In genomic region chr21:39556176-39556575, GRCh38 we compare ENCODE assay signal across 18 cellular contexts. TPM values are rescaled to one million over a fixed set of nuclear protein-coding genes. Genes with fewer than 3 reads are reported as not detected.
DNase-seq lines count a peak whose midpoint lies in the region; ATAC-seq and TF ChIP-seq lines count a peak whose summit lies in the region.
"Had no signal": no experiment of that assay in that cellular context is flagged by ENCODE, and none has a peak within 500 bp of the region (broad histone marks: within the 10 kb centered on the region; RNA-seq: fewer than 3 reads in every experiment).

No MANE protein-coding gene starts in this region.

- H3K27ac ChIP-seq in substantia nigra (ENCODE audit: low read depth, low read length, poor library complexity, severe bottlenecking), result no peak overlapping the region
- H3K27ac ChIP-seq in CD8-positive, alpha-beta T cell (ENCODE audit: low read depth, low read length), result no peak overlapping the region
- H3K27ac ChIP-seq: testis had no signal

- H3K9me3 ChIP-seq in CD8-positive, alpha-beta T cell (ENCODE audit: low read length), result no peaks in the 10 kb centered on the region
- H3K9me3 ChIP-seq: testis had no signal

- H3K4me3 ChIP-seq in CD8-positive, alpha-beta T cell (ENCODE audit: low read depth, low read length), result no peak overlapping the region
- H3K4me3 ChIP-seq: testis had no signal

- no peak overlapping the region for H3K27ac Mint-ChIP-seq in CD8-positive, alpha-beta T cell
- H3K27ac Mint-ChIP-seq: CD4-positive, alpha-beta memory T cell; IgD-negative memory B cell had no signal

- H3K4me1 Mint-ChIP-seq in CD8-positive, alpha-beta T cell (ENCODE audit: low read depth), result no peaks in the 10 kb centered on the region
- H3K4me1 Mint-ChIP-seq: CD4-positive, alpha-beta memory T cell; IgD-negative memory B cell had no signal

- intact Hi-C loops in CD8-positive, alpha-beta T cell (cut with DNase I, micrococcal nuclease), result no loop called here
- intact Hi-C loops in Right ventricle myocardium superior (cut with DNase I), result no loop called here

- H3K36me3 ChIP-seq in CD8-positive, alpha-beta T cell (ENCODE audit: insufficient read depth, low read length), result no peaks in the 10 kb centered on the region

- no peaks in the 10 kb centered on the region for H3K4me1 ChIP-seq in CD8-positive, alpha-beta T cell (ENCODE audit: insufficient read depth, low read length)
- H3K4me1 ChIP-seq: testis had no signal

- no peak for TF ChIP-seq CTCF in CD8-positive, alpha-beta T cell (IDR thresholded peaks at IDR 0.05)

- H3K9me3 Mint-ChIP-seq in CD8-positive, alpha-beta T cell, result peaks cover 2% of the 10 kb centered on the region

- H3K36me3 Mint-ChIP-seq in CD8-positive, alpha-beta T cell, result no peaks in the 10 kb centered on the region
- H3K36me3 Mint-ChIP-seq: CD4-positive, alpha-beta memory T cell; IgD-negative memory B cell had no signal

- CTCF ChIA-PET in CD8-positive, alpha-beta T cell (lab: Charles Lee), result no interaction called here

- peak; percentile 24 for DNase-seq in DMS153 (lab: John Stamatoyannopoulos, UW)
- no peak for DNase-seq in DMS153 treated with DMSO at 0.1 percent for 48 hours (lab: John Stamatoyannopoulos, UW; ENCODE audit: unreplicated experiment)
- peak; percentile 57 to 88 for DNase-seq in NCI-H524 (lab: John Stamatoyannopoulos, UW)
- DNase-seq in hypothalamus (lab: John Stamatoyannopoulos, UW), result peak in 29 of 51 donors; percentile 4 to 63 (median 32)
- peak in 25 of 49 donors; percentile 2 to 47 (median 7) for DNase-seq in substantia nigra (lab: John Stamatoyannopoulos, UW)
- DNase-seq in CD8-positive, alpha-beta T cell, result no peak
- DNase-seq in AG08395 (ENCODE audit: low spot score), result no peak
- no peak for DNase-seq in Right ventricle myocardium superior
- DNase-seq: 8988T; activated naive CD4-positive, alpha-beta T cell treated with anti-CD3 and anti-CD28 coated beads, Interleukin-2, amount 50 U/mL, for 16 hours; CD4-positive, alpha-beta memory T cell; glutamatergic neuron; stimulated activated CD4-positive, alpha-beta T cell treated with anti-CD3 and anti-CD28 coated beads, Interleukin-12 subunit alpha, Interleukin-12 subunit beta, amount 100 ng/mL, for 4 hours; testis had no signal

- H3K27me3 Mint-ChIP-seq in CD8-positive, alpha-beta T cell (ENCODE audit: low read depth), result peaks cover 3% of the 10 kb centered on the region

- POLR2A ChIA-PET in CD8-positive, alpha-beta T cell (lab: Charles Lee), result no interaction called here

- no peak overlapping the region for H3K4me3 Mint-ChIP-seq in CD8-positive, alpha-beta T cell
- H3K4me3 Mint-ChIP-seq: CD4-positive, alpha-beta memory T cell; IgD-negative memory B cell had no signal

- ATAC-seq in CD8-positive, alpha-beta T cell, result no peak
- ATAC-seq in Right ventricle myocardium superior (ENCODE audit: poor library complexity), result no peak
- ATAC-seq: left lobe of liver, Right ventricle myocardium inferior had no signal

- no peaks in the 10 kb centered on the region for H3K27me3 ChIP-seq in CD8-positive, alpha-beta T cell (ENCODE audit: insufficient read depth, low read length)
- H3K27me3 ChIP-seq: testis had no signal

RNA-seq across cellular contexts. Expression of gene B3GALT5, which starts 56.6 kb away (rescaled TPM):
- not detected for total RNA-seq in CD8-positive, alpha-beta T cell
- total RNA-seq in Right ventricle myocardium superior, result 0.03 TPM
- total RNA-seq: CD4-positive, alpha-beta memory T cell; NCI-H460 had no signal

Comparison
In these comparisons a context has a peak if more than half of its experiments do, and no peak if none do; other contexts are left out.
1. DNase-seq: peak in DMS153 (single experiment), NCI-H524 (2 of 2), hypothalamus (29 of 51) and substantia nigra (25 of 49); none in DMS153 treated with DMSO at 0.1 percent for 48 hours (single experiment), CD8-positive, alpha-beta T cell (0 of 7), AG08395 (single experiment) and Right ventricle myocardium superior (single experiment).